In the genomic region with DNA sequence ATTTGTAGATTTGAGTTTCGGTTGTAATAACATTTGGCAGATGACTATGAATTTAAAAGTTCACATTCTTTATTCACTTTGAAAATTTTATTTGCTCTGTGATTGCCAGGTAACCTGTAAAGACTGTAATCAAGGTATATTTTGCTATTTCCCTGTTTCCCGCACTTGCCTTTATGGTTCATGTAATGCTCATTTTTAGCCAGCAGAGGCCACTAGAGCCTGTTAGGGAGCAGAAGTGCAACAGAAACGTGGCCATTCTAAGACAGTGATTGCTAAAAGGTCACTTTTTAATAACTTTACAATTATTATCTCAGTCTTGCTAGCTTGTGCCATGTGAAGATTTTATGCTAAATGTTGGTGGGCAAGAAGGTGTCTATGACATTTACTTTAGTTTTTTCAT, we compare ENCODE assay signal across 8 cellular contexts. TPM values are rescaled to one million over a fixed set of nuclear protein-coding genes. Genes with fewer than 3 reads are reported as not detected.
DNase-seq lines count a peak whose midpoint lies in the region; TF ChIP-seq lines count a peak whose summit lies in the region.

No MANE protein-coding gene starts in this region.

- H3K9me3 ChIP-seq in adipocyte (ENCODE audit: control insufficient read depth, low read length) (no peaks in the 10 kb centered on the region), tibial artery (no peaks in the 10 kb centered on the region)

- H3K9ac ChIP-seq in adipocyte (ENCODE audit: low read length) = no peak overlapping the region

- H3K36me3 ChIP-seq in H7 (replicated peaks; ENCODE audit: control insufficient read depth, insufficient read depth, low read length) = no peaks in the 10 kb centered on the region; the same call in none of the 2 replicates
- peaks cover 29% of the 10 kb centered on the region for H3K36me3 ChIP-seq in adipocyte (ENCODE audit: control insufficient read depth, insufficient read depth, low read length, severe bottlenecking)
- H3K36me3 ChIP-seq in tibial artery = peaks cover 0 to 15% (median 15%) of the 10 kb centered on the region in 3 donors

- H3K27me3 ChIP-seq in H7 (ENCODE audit: control insufficient read depth, insufficient read depth, low read length) = no peaks in the 10 kb centered on the region
- H3K27me3 ChIP-seq in adipocyte (replicated peaks; ENCODE audit: control insufficient read depth, insufficient read depth, low read length) = peaks cover 12% of the 10 kb centered on the region
- H3K27me3 ChIP-seq in tibial artery = no peaks in the 10 kb centered on the region

- peak; percentile 83 for TF ChIP-seq CTCF in AG09309 (IDR thresholded peaks at IDR 0.05; ENCODE audit: control insufficient read depth, insufficient read depth, low read depth, low read length, missing control alignments)
- peak; percentile 57 to 62 for TF ChIP-seq CTCF in tibial artery (IDR thresholded peaks at IDR 0.05)

- H3K4me3 ChIP-seq in AG09309 (ENCODE audit: control insufficient read depth, low read depth, low read length) (no peak overlapping the region), H7 (ENCODE audit: insufficient read depth, low read depth, low read length) (no peak overlapping the region), adipocyte (ENCODE audit: low read length) (no peak overlapping the region), tibial artery (no peak overlapping the region)

- H3K4me1 ChIP-seq in adipocyte (ENCODE audit: control insufficient read depth, insufficient read depth, low read length) (no peaks in the 10 kb centered on the region), tibial artery (no peaks in the 10 kb centered on the region)

- intact Hi-C loops in tibial artery (cut with DNase I; ENCODE audit: low total_unique reads) = loop anchor here (10.0 kb wide), 1 partner anchor 774 kb away; no protein-coding TSS in a partner anchor

- H3K27ac ChIP-seq in tibial artery = no peak overlapping the region

- DNase-seq in AG09309 (ENCODE audit: low read depth) (no peak), EH (ENCODE audit: low read depth) (peak; percentile 51), H7 (peak; percentile 39), NCI-H1092 (lab: John Stamatoyannopoulos, UW) (peak; percentile 35), adipocyte (ENCODE audit: low read depth) (peak; percentile 74), iris pigment epithelial cell (ENCODE audit: low read depth) (peak; percentile 45), tibial artery (no peak), HPDE6-E6E7 (ENCODE audit: extremely low spot score) (no peak)

RNA-seq across cellular contexts. Expression of gene YIPF6, which starts 12.4 kb away (rescaled TPM):
- 23.6 and 27.4 TPM in 2 replicates for total RNA-seq in H7 (2014; rRNA removed; shearing (Covaris generic))

Comparison
In these comparisons a context has a peak if more than half of its experiments do, and no peak if none do; other contexts are left out.
1. DNase-seq: peak in EH (single experiment), H7 (single experiment), NCI-H1092 (single experiment), adipocyte (single experiment) and iris pigment epithelial cell (single experiment); none in AG09309 (single experiment), tibial artery (0 of 2) and HPDE6-E6E7 (single experiment).